In the genomic region with DNA sequence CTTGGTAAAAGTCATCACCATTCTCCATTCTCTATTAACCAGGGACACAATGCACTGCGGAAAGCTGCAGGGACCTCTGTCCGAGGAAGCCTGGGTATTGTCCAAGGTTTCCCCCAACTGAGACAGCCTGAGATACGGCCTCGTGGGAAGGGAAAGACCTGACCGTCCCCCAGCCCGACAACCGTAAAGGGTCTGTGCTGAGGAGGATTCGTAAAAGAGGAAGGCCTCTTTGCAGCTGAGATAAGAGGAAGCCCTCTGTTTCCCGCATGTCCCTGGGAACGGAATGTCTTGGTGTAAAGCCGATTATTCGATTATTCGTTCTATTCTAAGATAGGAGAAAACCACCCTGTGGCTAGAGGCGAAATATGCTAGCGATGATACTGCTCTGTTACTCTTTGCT, we compare ENCODE assay signal across 15 cellular contexts. TPM values are rescaled to one million over a fixed set of nuclear protein-coding genes. Genes with fewer than 3 reads are reported as not detected.
DNase-seq lines count a peak whose midpoint lies in the region; ATAC-seq and TF ChIP-seq lines count a peak whose summit lies in the region.
"Had no signal": no experiment of that assay in that cellular context is flagged by ENCODE, and none has a peak within 500 bp of the region (broad histone marks: within the 10 kb centered on the region; RNA-seq: fewer than 3 reads in every experiment).

No MANE protein-coding gene starts in this region.

- H3K36me3 ChIP-seq in upper lobe of right lung, result peaks cover 35% of the 10 kb centered on the region
- H3K36me3 ChIP-seq: cardiac muscle cell had no signal

- H3K4me3 Mint-ChIP-seq in T-helper 2 cell treated with Interferon-gamma antibody and Interleukin-4, amounts not matched to agents 5 μg/mL and 100 μg/mL, for 36 hours, result peak overlapping the region; percentile 40
- peak overlapping the region; percentile 59 for H3K4me3 Mint-ChIP-seq in activated naive CD4-positive, alpha-beta T cell treated with anti-CD3 and anti-CD28 coated beads, Interleukin-2, amount 50 U/mL, for 24 hours
- peak overlapping the region; percentile 75 for H3K4me3 Mint-ChIP-seq in neural crest cell

- H3K36me3 Mint-ChIP-seq in T-helper 2 cell treated with Interferon-gamma antibody and Interleukin-4, amounts not matched to agents 5 μg/mL and 100 μg/mL, for 36 hours (ENCODE audit: low read depth), result peaks cover 19% of the 10 kb centered on the region
- H3K36me3 Mint-ChIP-seq in activated naive CD4-positive, alpha-beta T cell treated with anti-CD3 and anti-CD28 coated beads, Interleukin-2, amount 50 U/mL, for 24 hours, result peaks cover 3% of the 10 kb centered on the region
- no peaks in the 10 kb centered on the region for H3K36me3 Mint-ChIP-seq in neural crest cell (ENCODE audit: low read depth)

- no peaks in the 10 kb centered on the region for H3K27me3 ChIP-seq in upper lobe of right lung
- H3K27me3 ChIP-seq: cardiac muscle cell, left lung, tibial nerve had no signal

- ATAC-seq in upper lobe of right lung (no peak), GM19463 (IDR thresholded peaks at IDR 0.05; ENCODE audit: unreplicated experiment) (no peak)
- ATAC-seq: left lung had no signal

- peaks cover 33% of the 10 kb centered on the region for H3K4me1 Mint-ChIP-seq in T-helper 2 cell treated with Interferon-gamma antibody and Interleukin-4, amounts not matched to agents 5 μg/mL and 100 μg/mL, for 36 hours (ENCODE audit: low read depth)
- peaks cover 48% of the 10 kb centered on the region for H3K4me1 Mint-ChIP-seq in activated naive CD4-positive, alpha-beta T cell treated with anti-CD3 and anti-CD28 coated beads, Interleukin-2, amount 50 U/mL, for 24 hours
- H3K4me1 Mint-ChIP-seq in neural crest cell, result peaks cover 8% of the 10 kb centered on the region

- TF ChIP-seq CTCF in neural crest cell (conservative IDR thresholded peaks at IDR 0.05) (no peak), upper lobe of right lung (IDR thresholded peaks at IDR 0.05) (no peak)

- no peak overlapping the region for H3K27ac ChIP-seq in upper lobe of right lung
- H3K27ac ChIP-seq: cardiac muscle cell, tibial nerve had no signal

- H3K27me3 Mint-ChIP-seq in T-helper 2 cell treated with Interferon-gamma antibody and Interleukin-4, amounts not matched to agents 5 μg/mL and 100 μg/mL, for 36 hours (ENCODE audit: low read depth), result no peaks in the 10 kb centered on the region
- no peaks in the 10 kb centered on the region for H3K27me3 Mint-ChIP-seq in activated naive CD4-positive, alpha-beta T cell treated with anti-CD3 and anti-CD28 coated beads, Interleukin-2, amount 50 U/mL, for 24 hours
- no peaks in the 10 kb centered on the region for H3K27me3 Mint-ChIP-seq in neural crest cell (ENCODE audit: low read depth)

- intact Hi-C loops in upper lobe of right lung (cut with DNase I), result no loop called here

- H3K9me3 ChIP-seq in upper lobe of right lung, result no peaks in the 10 kb centered on the region
- H3K9me3 ChIP-seq: left lung, tibial nerve had no signal

- H3K4me3 ChIP-seq in upper lobe of right lung, result no peak overlapping the region
- H3K4me3 ChIP-seq: cardiac muscle cell, left lung, skin epidermis, tibial nerve had no signal

- peaks cover 16% of the 10 kb centered on the region for H3K4me1 ChIP-seq in upper lobe of right lung

- no peaks in the 10 kb centered on the region for H3K9me3 Mint-ChIP-seq in T-helper 2 cell treated with Interferon-gamma antibody and Interleukin-4, amounts not matched to agents 5 μg/mL and 100 μg/mL, for 36 hours
- H3K9me3 Mint-ChIP-seq in activated naive CD4-positive, alpha-beta T cell treated with anti-CD3 and anti-CD28 coated beads, Interleukin-2, amount 50 U/mL, for 24 hours, result no peaks in the 10 kb centered on the region
- H3K9me3 Mint-ChIP-seq in neural crest cell, result no peaks in the 10 kb centered on the region

- no peak for DNase-seq in T-helper 2 cell treated with Interferon-gamma antibody and Interleukin-4, amounts not matched to agents 5 μg/mL and 100 μg/mL, for 36 hours (ENCODE audit: low spot score)
- DNase-seq in T-helper 2 cell (no peak), MV-4-11 (lab: John Stamatoyannopoulos, UW) (peak; percentile 24), neural crest cell (ENCODE audit: low read depth, low spot score) (no peak), H4 (ENCODE audit: low spot score) (no peak), upper lobe of right lung (no peak)
- DNase-seq: NCI-H1092, NCI-H2227 treated with DMSO at 0.1 percent for 48 hours had no signal

- H3K27ac Mint-ChIP-seq in T-helper 2 cell treated with Interferon-gamma antibody and Interleukin-4, amounts not matched to agents 5 μg/mL and 100 μg/mL, for 36 hours, result peak overlapping the region; percentile 86
- H3K27ac Mint-ChIP-seq in activated naive CD4-positive, alpha-beta T cell treated with anti-CD3 and anti-CD28 coated beads, Interleukin-2, amount 50 U/mL, for 24 hours, result peak overlapping the region; percentile 41
- no peak overlapping the region for H3K27ac Mint-ChIP-seq in neural crest cell (ENCODE audit: unreplicated experiment)

RNA-seq across cellular contexts. Expression of a gene that starts 5.3 kb away (rescaled TPM):
- total RNA-seq in neural crest cell, result 41.3 and 44.3 TPM in 2 replicates
- total RNA-seq in H4 (2014; rRNA removed; shearing (Covaris generic)), result 30.3 and 30.7 TPM in 2 replicates
- 57.9 TPM for total RNA-seq in upper lobe of right lung

RNA-seq across cellular contexts. Expression of a gene that starts 5.6 kb away (rescaled TPM):
- total RNA-seq in neural crest cell (115 and 122 TPM in 2 replicates), upper lobe of right lung (91.8 TPM)
- 138 and 139 TPM in 2 replicates for total RNA-seq in H4 (2014; rRNA removed; shearing (Covaris generic))

RNA-seq across cellular contexts. Expression of a gene that starts 9.1 kb away (rescaled TPM):
- not detected in 2 replicates for total RNA-seq in neural crest cell
- total RNA-seq in H4 (2014; rRNA removed; shearing (Covaris generic)), result not detected in 2 replicates
- not detected for total RNA-seq in upper lobe of right lung
- total RNA-seq: cardiac muscle cell, epithelial cell of proximal tubule, left lung, tibial nerve had no signal

RNA-seq across cellular contexts. Expression of a gene that starts 34.2 kb away (rescaled TPM):
- total RNA-seq in neural crest cell (23.3 and 24.0 TPM in 2 replicates), upper lobe of right lung (15.7 TPM)
- 6.4 and 12.3 TPM in 2 replicates for total RNA-seq in H4 (2014; rRNA removed; shearing (Covaris generic))

RNA-seq across cellular contexts. Expression of a gene that starts 34.8 kb away (rescaled TPM):
- total RNA-seq in neural crest cell (136 and 146 TPM in 2 replicates), upper lobe of right lung (89.9 TPM)
- total RNA-seq in H4 (2014; rRNA removed; shearing (Covaris generic)), result 248 and 295 TPM in 2 replicates
